ENCODE assay signal across 13 cellular contexts in genomic region chr2:157727693-157728092, GRCh38.
DNase-seq lines count a peak whose midpoint lies in the region; ATAC-seq and TF ChIP-seq lines count a peak whose summit lies in the region.
"Had no signal": no experiment of that assay in that cellular context is flagged by ENCODE, and none has a peak within 500 bp of the region (broad histone marks: within the 10 kb centered on the region; RNA-seq: fewer than 3 reads in every experiment).

No MANE protein-coding gene starts in this region.

- H3K4me3 Mint-ChIP-seq in activated naive CD8-positive, alpha-beta T cell treated with anti-CD3 and anti-CD28 coated beads, Interleukin-2, amount 50 U/mL, for 24 hours, result no peak overlapping the region
- H3K4me3 Mint-ChIP-seq: CD4-positive, CD25-positive, alpha-beta regulatory T cell; CD8-positive, alpha-beta memory T cell had no signal

- H3K9me3 Mint-ChIP-seq in activated naive CD8-positive, alpha-beta T cell treated with anti-CD3 and anti-CD28 coated beads, Interleukin-2, amount 50 U/mL, for 24 hours, result peaks cover 39% of the 10 kb centered on the region

- H3K36me3 Mint-ChIP-seq in activated naive CD8-positive, alpha-beta T cell treated with anti-CD3 and anti-CD28 coated beads, Interleukin-2, amount 50 U/mL, for 24 hours (ENCODE audit: low read depth), result peaks cover 36% of the 10 kb centered on the region

- peak; percentile 24 for DNase-seq in M059J (ENCODE audit: low read depth)
- DNase-seq in PC-3, result peak; percentile 68
- DNase-seq in left lung, result no peak
- DNase-seq in COLO668 (lab: John Stamatoyannopoulos, UW; ENCODE audit: unreplicated experiment), result no peak
- no peak for DNase-seq in activated naive CD8-positive, alpha-beta T cell treated with anti-CD3 and anti-CD28 coated beads, Interleukin-2, amount 50 U/mL, for 24 hours
- DNase-seq: ACHN; BE2C; C1 segment of cervical spinal cord; Caco-2; CD4-positive, CD25-positive, alpha-beta regulatory T cell; CD8-positive, alpha-beta memory T cell; HCEC 1CT had no signal

- no TSS peak for BruUV-seq in PC-3 (replicated peaks; lab: Mats Ljungman, UMichigan)

- peaks cover 14% of the 10 kb centered on the region for H3K9me3 ChIP-seq in PC-3 (ENCODE audit: low read length)
- peaks cover 0 to 27% of the 10 kb centered on the region in 2 donors for H3K9me3 ChIP-seq in left lung
- H3K9me3 ChIP-seq: BE2C had no signal

- ATAC-seq in PC-3 (peak; percentile 52), esophagus mucosa (peak; percentile 37), left lung (no peak)
- no peak for ATAC-seq in activated naive CD8-positive, alpha-beta T cell treated with anti-CD3 and anti-CD28 coated beads, Interleukin-2, amount 50 U/mL, for 24 hours

- H3K4me1 Mint-ChIP-seq in activated naive CD8-positive, alpha-beta T cell treated with anti-CD3 and anti-CD28 coated beads, Interleukin-2, amount 50 U/mL, for 24 hours, result no peaks in the 10 kb centered on the region
- H3K4me1 Mint-ChIP-seq: CD8-positive, alpha-beta memory T cell had no signal

- no peak overlapping the region for H3K27ac Mint-ChIP-seq in activated naive CD8-positive, alpha-beta T cell treated with anti-CD3 and anti-CD28 coated beads, Interleukin-2, amount 50 U/mL, for 24 hours
- H3K27ac Mint-ChIP-seq: CD4-positive, CD25-positive, alpha-beta regulatory T cell; CD8-positive, alpha-beta memory T cell had no signal

- H3K27ac ChIP-seq in PC-3 (ENCODE audit: low read length) (peak overlapping the region; percentile 13; the same call in 1 of the 2 replicates), left lung (no peak overlapping the region)

- no peak overlapping the region; the same call in 1 of the 2 replicates for H3K4me2 ChIP-seq in PC-3 (ENCODE audit: low read length)

- H3K36me3 ChIP-seq in PC-3 (ENCODE audit: low read depth, low read length) (peaks cover 5% of the 10 kb centered on the region; the same call in 1 of the 2 replicates), left lung (peaks cover 0 to 20% of the 10 kb centered on the region in 2 donors)
- H3K36me3 ChIP-seq: BE2C had no signal

- POLR2A ChIA-PET in PC-3 (lab: Charles Lee; ENCODE audit: unreplicated experiment), result no interaction called here

- H3K9me2 ChIP-seq in PC-3 (replicated peaks; ENCODE audit: low read length), result no peaks in the 10 kb centered on the region

- H3K79me2 ChIP-seq in PC-3 (ENCODE audit: low read length), result no peaks in the 10 kb centered on the region

- H3K4me3 ChIP-seq in PC-3 (ENCODE audit: low read length) (no peak overlapping the region), left lung (no peak overlapping the region)

- intact Hi-C loops in PC-3 (cut with micrococcal nuclease) (no loop called here), left lung (cut with DNase I) (no loop called here)

- TF ChIP-seq CTCF in PC-3 (conservative IDR thresholded peaks at IDR 0.05; ENCODE audit: low read depth, low read length) (no peak), left lung (IDR thresholded peaks at IDR 0.05) (no peak)

- H4K20me1 ChIP-seq in PC-3 (ENCODE audit: low read length), result no peaks in the 10 kb centered on the region

- CTCF ChIA-PET in PC-3 (lab: Charles Lee), result no interaction called here

- H3K27me3 Mint-ChIP-seq in activated naive CD8-positive, alpha-beta T cell treated with anti-CD3 and anti-CD28 coated beads, Interleukin-2, amount 50 U/mL, for 24 hours, result no peaks in the 10 kb centered on the region
- H3K27me3 Mint-ChIP-seq: CD4-positive, CD25-positive, alpha-beta regulatory T cell; CD8-positive, alpha-beta memory T cell had no signal

- H3K4me1 ChIP-seq in PC-3 (ENCODE audit: insufficient read depth, low read length), result peaks cover 26% of the 10 kb centered on the region
- H3K4me1 ChIP-seq in left lung, result no peaks in the 10 kb centered on the region
- H3K4me1 ChIP-seq: BE2C, Caco-2 had no signal

- H3K9ac ChIP-seq in PC-3 (ENCODE audit: low read length), result no peak overlapping the region

- no peak overlapping the region for H2AFZ ChIP-seq in PC-3 (ENCODE audit: low read length)

- no peaks in the 10 kb centered on the region for H3K27me3 ChIP-seq in PC-3 (ENCODE audit: low read length)
- H3K27me3 ChIP-seq in left lung, result no peaks in the 10 kb centered on the region
- H3K27me3 ChIP-seq: BE2C had no signal

- H3F3A ChIP-seq in PC-3 (ENCODE audit: low read length, unreplicated experiment), result no peaks in the 10 kb centered on the region

Comparison
In these comparisons a context has a peak if more than half of its experiments do, and no peak if none do; other contexts are left out.
1. DNase-seq: peak in M059J (single experiment) and PC-3 (single experiment); none in left lung (0 of 2), COLO668 (single experiment) and activated naive CD8-positive, alpha-beta T cell treated with anti-CD3 and anti-CD28 coated beads, Interleukin-2, amount 50 U/mL, for 24 hours (single experiment).
2. ATAC-seq: peak in PC-3 (single experiment) and esophagus mucosa (single experiment); none in left lung (single experiment) and activated naive CD8-positive, alpha-beta T cell treated with anti-CD3 and anti-CD28 coated beads, Interleukin-2, amount 50 U/mL, for 24 hours (single experiment).